In genomic region chr16:10261077-10261476, GRCh38 we compare ENCODE assay signal across 20 cellular contexts.
A peak's percentile ranks its signal among the peaks of the same experiment; 100 is the strongest.
DNase-seq lines count a peak whose midpoint lies in the region; ATAC-seq, FAIRE-seq and TF ChIP-seq lines count a peak whose summit lies in the region.
"Had no signal": no experiment of that assay in that cellular context is flagged by ENCODE, and none has a peak within 500 bp of the region (broad histone marks: within the 10 kb centered on the region; RNA-seq: fewer than 3 reads in every experiment).

No MANE protein-coding gene starts in this region.

- H3K36me3 ChIP-seq in K562 (ENCODE audit: control insufficient read depth, insufficient read depth, low read length) (no peaks in the 10 kb centered on the region), osteoblast (ENCODE audit: insufficient read depth, low read length) (no peaks in the 10 kb centered on the region)

- TF ChIP-seq EP300 in K562 (IDR thresholded peaks at IDR 0.05; ENCODE audit: low read length), result no peak

- POLR2A ChIA-PET in K562 (lab: Yijun Ruan, JAX), result interaction anchor here (0.6 to 1.2 kb wide), 3 partner anchors 10 to 657 kb away, joined by 3 read pairs; no protein-coding TSS in a partner anchor

- H3K27ac Mint-ChIP-seq in mesothelial cell of epicardium, result peak overlapping the region; percentile 69
- H3K27ac Mint-ChIP-seq in stimulated activated memory B cell treated with anti-CD40 and anti-IgM and Interleukin-4, amounts not matched to agents 10 μg/mL and 1 μg/mL and 100 μg/mL, for 72 hours, result peak overlapping the region; percentile 84
- H3K27ac Mint-ChIP-seq: CD4-positive, alpha-beta memory T cell had no signal

- TF ChIP-seq POLR2A in K562 (conservative IDR thresholded peaks at IDR 0.05), result no peak

- ATAC-seq in K562, result no peak
- ATAC-seq in stimulated activated memory B cell treated with anti-CD40 and anti-IgM and Interleukin-4, amounts not matched to agents 10 μg/mL and 1 μg/mL and 100 μg/mL, for 72 hours, result no peak

- H3K4me1 ChIP-seq in K562 (replicated peaks in 1 of 2; ENCODE audit: control insufficient read depth in 2 of 2, insufficient read depth in 2 of 2, low read length in 2 of 2) (no peaks in the 10 kb centered on the region; a peak in 2 of 5 replicates), osteoblast (ENCODE audit: insufficient read depth, low read length) (peaks cover 6% of the 10 kb centered on the region)

- H3K27me3 Mint-ChIP-seq in mesothelial cell of epicardium (ENCODE audit: low read depth), result peaks cover under 1% of the 10 kb centered on the region
- H3K27me3 Mint-ChIP-seq in stimulated activated memory B cell treated with anti-CD40 and anti-IgM and Interleukin-4, amounts not matched to agents 10 μg/mL and 1 μg/mL and 100 μg/mL, for 72 hours, result no peaks in the 10 kb centered on the region

- H3K27ac ChIP-seq in K562 (ENCODE audit: extremely low read depth, low read depth, low read length), result no peak overlapping the region
- H3K27ac ChIP-seq in osteoblast (ENCODE audit: low read depth, low read length), result no peak overlapping the region
- H3K27ac ChIP-seq: GM23248 had no signal

- H2AFZ ChIP-seq in K562 (ENCODE audit: low read depth, low read length) (no peak overlapping the region), osteoblast (ENCODE audit: low read length) (no peak overlapping the region)
- H2AFZ ChIP-seq: GM23248 had no signal

- H3K27me3 ChIP-seq in K562 (ENCODE audit: control insufficient read depth in 2 of 2, insufficient read depth in 2 of 2, low read length in 2 of 2), result no peaks in the 10 kb centered on the region
- H3K27me3 ChIP-seq in osteoblast (ENCODE audit: insufficient read depth, low read length), result no peaks in the 10 kb centered on the region

- H3K4me3 Mint-ChIP-seq in mesothelial cell of epicardium, result no peak overlapping the region
- H3K4me3 Mint-ChIP-seq in stimulated activated memory B cell treated with anti-CD40 and anti-IgM and Interleukin-4, amounts not matched to agents 10 μg/mL and 1 μg/mL and 100 μg/mL, for 72 hours, result no peak overlapping the region
- H3K4me3 Mint-ChIP-seq: CD4-positive, alpha-beta memory T cell had no signal

- H3K4me1 Mint-ChIP-seq in mesothelial cell of epicardium, result peaks cover 41% of the 10 kb centered on the region
- H3K4me1 Mint-ChIP-seq in stimulated activated memory B cell treated with anti-CD40 and anti-IgM and Interleukin-4, amounts not matched to agents 10 μg/mL and 1 μg/mL and 100 μg/mL, for 72 hours, result peaks cover 39% of the 10 kb centered on the region

- FAIRE-seq in K562 (lab: Jason Lieb, UNC), result no peak
- FAIRE-seq: GM12891, GM18507, H1 had no signal

- H3K36me3 Mint-ChIP-seq in mesothelial cell of epicardium, result no peaks in the 10 kb centered on the region
- no peaks in the 10 kb centered on the region for H3K36me3 Mint-ChIP-seq in stimulated activated memory B cell treated with anti-CD40 and anti-IgM and Interleukin-4, amounts not matched to agents 10 μg/mL and 1 μg/mL and 100 μg/mL, for 72 hours
- H3K36me3 Mint-ChIP-seq: CD4-positive, alpha-beta memory T cell had no signal

- H3K9me3 Mint-ChIP-seq in mesothelial cell of epicardium, result no peaks in the 10 kb centered on the region
- H3K9me3 Mint-ChIP-seq in stimulated activated memory B cell treated with anti-CD40 and anti-IgM and Interleukin-4, amounts not matched to agents 10 μg/mL and 1 μg/mL and 100 μg/mL, for 72 hours, result no peaks in the 10 kb centered on the region

- H3K4me2 ChIP-seq in K562 (ENCODE audit: insufficient read depth, low read length) (no peak overlapping the region), osteoblast (ENCODE audit: insufficient read depth, low read length) (no peak overlapping the region)

- H3K79me2 ChIP-seq in K562 (ENCODE audit: control insufficient read depth, insufficient read depth, low read length) (no peaks in the 10 kb centered on the region), osteoblast (ENCODE audit: insufficient read depth, low read length) (no peaks in the 10 kb centered on the region)

- H3K9me3 ChIP-seq in K562 (replicated peaks; ENCODE audit: control insufficient read depth, insufficient read depth, low read depth, low read length) (no peaks in the 10 kb centered on the region), osteoblast (ENCODE audit: low read depth, low read length) (no peaks in the 10 kb centered on the region)

- no peak for TF ChIP-seq CTCF in K562 (IDR thresholded peaks at IDR 0.05 in 2 of 3, conservative IDR thresholded peaks at IDR 0.05 in 1 of 3; ENCODE audit: insufficient read depth in 2 of 3, low read depth in 1 of 3, low read length in 3 of 3)
- no peak for TF ChIP-seq CTCF in fibroblast of mammary gland (conservative IDR thresholded peaks at IDR 0.05; ENCODE audit: control insufficient read depth, insufficient read depth, low read depth, low read length)
- TF ChIP-seq CTCF in mesothelial cell of epicardium (IDR thresholded peaks at IDR 0.05; ENCODE audit: unreplicated experiment), result no peak
- TF ChIP-seq CTCF in osteoblast (IDR thresholded peaks at IDR 0.05; ENCODE audit: extremely low read depth, low read depth, low read length), result no peak

- intact Hi-C loops in K562 (cut with micrococcal nuclease), result no loop called here

- in situ Hi-C loops in K562 (cut with MboI), result no loop called here

- TF ChIP-seq RAD21 in K562 (CRISPR knock-in tag; conservative IDR thresholded peaks at IDR 0.05 in 1 of 2, IDR thresholded peaks at IDR 0.05 in 1 of 2), result no peak

- BruUV-seq in K562 (replicated peaks; lab: Mats Ljungman, UMichigan), result no TSS peak

- no peak overlapping the region for H3K4me3 ChIP-seq in K562
- H3K4me3 ChIP-seq in fibroblast of mammary gland (ENCODE audit: control insufficient read depth, low read depth, low read length), result no peak overlapping the region
- no peak overlapping the region for H3K4me3 ChIP-seq in osteoblast (ENCODE audit: insufficient read depth, low read length)
- H3K4me3 ChIP-seq: GM23248 had no signal

- DNase-seq in K562 (ENCODE audit: extremely low read depth in 1 of 4, low spot score in 3 of 4), result no peak
- DNase-seq in fibroblast of mammary gland (ENCODE audit: low read depth), result peak; percentile 22
- no peak for DNase-seq in mesothelial cell of epicardium (ENCODE audit: low spot score in 2 of 2, unreplicated experiment in 2 of 2)
- DNase-seq in ureter (ENCODE audit: low spot score), result no peak
- DNase-seq in osteoblast (ENCODE audit: insufficient read length, low spot score, missing footprints), result no peak
- DNase-seq in NCI-H2196 (lab: John Stamatoyannopoulos, UW; ENCODE audit: unreplicated experiment), result no peak
- DNase-seq: C1 segment of cervical spinal cord; Calu3; CD4-positive, alpha-beta memory T cell; COR-L47; DMS53; DMS79 treated with DMSO at 0.1 percent for 48 hours; GF-D8; GM23248; H7; HCEC 1CT had no signal

- 74% methylated on average over 11 of the region's 11 CpGs for WGBS in K562 (ENCODE audit: insufficient coverage, low coverage, missing lambda C conversion rate)

- H4K20me1 ChIP-seq in K562 (replicated peaks; ENCODE audit: control insufficient read depth, insufficient read depth, low read length) (no peaks in the 10 kb centered on the region), osteoblast (ENCODE audit: insufficient read depth, low read length) (no peaks in the 10 kb centered on the region)

- CTCF ChIA-PET in K562 (lab: Yijun Ruan, JAX; ENCODE audit: low intra/inter-chr PET ratio), result no interaction called here

- H3K9me1 ChIP-seq in K562 (ENCODE audit: control insufficient read depth, insufficient read depth, low read length), result no peaks in the 10 kb centered on the region

- H3K9ac ChIP-seq in K562 (ENCODE audit: insufficient read depth in 1 of 2, low read depth in 2 of 2, low read length in 2 of 2), result no peak overlapping the region
- H3K9ac ChIP-seq: GM23248 had no signal

TF ChIP-seq in K562, 482 proteins besides CTCF, POLR2A, EP300 and RAD21 (continues in another document):
- no peak for TF ChIP-seq POLR2B (IDR thresholded peaks at IDR 0.05; ENCODE audit: low read depth, partially characterized antibody)
- no peak for TF ChIP-seq TRIM24 (IDR thresholded peaks at IDR 0.05)
- no peak for TF ChIP-seq SNIP1 (IDR thresholded peaks at IDR 0.05; ENCODE audit: low read depth)
- TF ChIP-seq ZNF695 (CRISPR knock-in tag; IDR thresholded peaks at IDR 0.05), result no peak
- no peak for TF ChIP-seq KLF6 (CRISPR knock-in tag; IDR thresholded peaks at IDR 0.05; ENCODE audit: borderline replicate concordance)
- TF ChIP-seq NFE2 (IDR thresholded peaks at IDR 0.05; ENCODE audit: low read depth), result no peak
- TF ChIP-seq PTRF (tag; IDR thresholded peaks at IDR 0.05), result no peak
- TF ChIP-seq, protein P1, sequence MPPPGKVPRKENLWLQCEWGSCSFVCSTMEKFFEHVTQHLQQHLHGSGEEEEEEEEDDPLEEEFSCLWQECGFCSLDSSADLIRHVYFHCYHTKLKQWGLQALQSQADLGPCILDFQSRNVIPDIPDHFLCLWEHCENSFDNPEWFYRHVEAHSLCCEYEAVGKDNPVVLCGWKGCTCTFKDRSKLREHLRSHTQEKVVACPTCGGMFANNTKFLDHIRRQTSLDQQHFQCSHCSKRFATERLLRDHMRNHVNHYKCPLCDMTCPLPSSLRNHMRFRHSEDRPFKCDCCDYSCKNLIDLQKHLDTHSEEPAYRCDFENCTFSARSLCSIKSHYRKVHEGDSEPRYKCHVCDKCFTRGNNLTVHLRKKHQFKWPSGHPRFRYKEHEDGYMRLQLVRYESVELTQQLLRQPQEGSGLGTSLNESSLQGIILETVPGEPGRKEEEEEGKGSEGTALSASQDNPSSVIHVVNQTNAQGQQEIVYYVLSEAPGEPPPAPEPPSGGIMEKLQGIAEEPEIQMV (tag; conservative IDR thresholded peaks at IDR 0.05; ENCODE audit: low read depth), result no peak
- no peak for TF ChIP-seq ZNF79 (CRISPR knock-in tag; IDR thresholded peaks at IDR 0.05; ENCODE audit: low read depth)
- TF ChIP-seq, protein P2, sequence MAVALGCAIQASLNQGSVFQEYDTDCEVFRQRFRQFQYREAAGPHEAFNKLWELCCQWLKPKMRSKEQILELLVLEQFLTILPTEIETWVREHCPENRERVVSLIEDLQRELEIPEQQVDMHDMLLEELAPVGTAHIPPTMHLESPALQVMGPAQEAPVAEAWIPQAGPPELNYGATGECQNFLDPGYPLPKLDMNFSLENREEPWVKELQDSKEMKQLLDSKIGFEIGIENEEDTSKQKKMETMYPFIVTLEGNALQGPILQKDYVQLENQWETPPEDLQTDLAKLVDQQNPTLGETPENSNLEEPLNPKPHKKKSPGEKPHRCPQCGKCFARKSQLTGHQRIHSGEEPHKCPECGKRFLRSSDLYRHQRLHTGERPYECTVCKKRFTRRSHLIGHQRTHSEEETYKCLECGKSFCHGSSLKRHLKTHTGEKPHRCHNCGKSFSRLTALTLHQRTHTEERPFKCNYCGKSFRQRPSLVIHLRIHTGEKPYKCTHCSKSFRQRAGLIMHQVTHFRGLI (CRISPR knock-in tag; IDR thresholded peaks at IDR 0.05), result no peak
- TF ChIP-seq ZNF12 (CRISPR knock-in tag; IDR thresholded peaks at IDR 0.05), result no peak
- TF ChIP-seq BCOR (IDR thresholded peaks at IDR 0.05), result 0 out of 2 replicates have a peak, but pooled peaks have one; percentile 38
- TF ChIP-seq ZFP36 (IDR thresholded peaks at IDR 0.05; ENCODE audit: low read depth, low read length, partially characterized antibody), result peak; percentile 26
